11 cellular contexts compared by ENCODE assay signal in genomic region chr7:56083150-56083785, GRCh38. TPM values are rescaled to one million over a fixed set of nuclear protein-coding genes. Genes with fewer than 3 reads are reported as not detected.
DNase-seq lines count a peak whose midpoint lies in the region; ATAC-seq and TF ChIP-seq lines count a peak whose summit lies in the region.
"Had no signal": no experiment of that assay in that cellular context is flagged by ENCODE, and none has a peak within 500 bp of the region (broad histone marks: within the 10 kb centered on the region; RNA-seq: fewer than 3 reads in every experiment).

No MANE protein-coding gene starts in this region.

- H3K36me3 ChIP-seq in trophoblast cell (ENCODE audit: control insufficient read depth in 1 of 2, insufficient read depth in 2 of 2, low read length in 2 of 2), result peaks cover 24 to 30% of the 10 kb centered on the region in 2 experiments
- no peaks in the 10 kb centered on the region for H3K36me3 ChIP-seq in transverse colon

- ATAC-seq in HG02642 (IDR thresholded peaks at IDR 0.05; ENCODE audit: poor library complexity, unreplicated experiment), result no peak
- ATAC-seq in effector memory CD8-positive, alpha-beta T cell (replicated peaks), result no peak

- H3K14ac ChIP-seq in trophoblast cell (ENCODE audit: low read length), result no peak overlapping the region

- no peak for TF ChIP-seq POLR2A in transverse colon (IDR thresholded peaks at IDR 0.05)

- H3K4ac ChIP-seq in trophoblast cell (ENCODE audit: low read depth, low read length), result no peak overlapping the region

- intact Hi-C loops in transverse colon (cut with DNase I; ENCODE audit: low total_unique reads), result no loop called here

- no peak overlapping the region for H4K8ac ChIP-seq in trophoblast cell (ENCODE audit: low read depth, low read length)

- no peaks in the 10 kb centered on the region for H3K79me2 ChIP-seq in trophoblast cell (ENCODE audit: control insufficient read depth, insufficient read depth, low read length, poor library complexity)

- H2BK120ac ChIP-seq in trophoblast cell (ENCODE audit: insufficient read depth, low read length, poor library complexity), result no peak overlapping the region

- no peak for TF ChIP-seq EP300 in transverse colon (IDR thresholded peaks at IDR 0.05; ENCODE audit: low read depth)

- no peak overlapping the region for H2AK5ac ChIP-seq in trophoblast cell (ENCODE audit: low read length)

- H4K12ac ChIP-seq in trophoblast cell (ENCODE audit: low read depth, low read length), result peak overlapping the region; percentile 36

- H3K9me3 ChIP-seq in trophoblast cell (ENCODE audit: insufficient read depth, low read depth, low read length), result no peaks in the 10 kb centered on the region
- H3K9me3 ChIP-seq in transverse colon, result no peaks in the 10 kb centered on the region

- no CpG with 5 or more reads among the region's 13 CpGs for WGBS in trophoblast cell (ENCODE audit: extremely low coverage, insufficient coverage, insufficient read length)
- 60% methylated on average over 13 of the region's 13 CpGs; no CpG with 5 or more reads in 1 of the 2 donors for WGBS in transverse colon (ENCODE audit: low coverage in 1 of 2), 2 donors

- H3K9me3 Mint-ChIP-seq in effector memory CD8-positive, alpha-beta T cell, result no peaks in the 10 kb centered on the region

- H3K4me1 ChIP-seq in trophoblast cell (ENCODE audit: control insufficient read depth in 1 of 2, insufficient read depth in 2 of 2, low read length in 2 of 2), result no peaks in the 10 kb centered on the region
- H3K4me1 ChIP-seq in transverse colon, result peaks cover 6 to 20% (median 10%) of the 10 kb centered on the region in 4 donors

- no peak overlapping the region for H3K27ac Mint-ChIP-seq in effector memory CD8-positive, alpha-beta T cell

- peaks cover 31% of the 10 kb centered on the region for H3K36me3 Mint-ChIP-seq in effector memory CD8-positive, alpha-beta T cell (ENCODE audit: insufficient read depth)

- H2AFZ ChIP-seq in trophoblast cell (ENCODE audit: insufficient read depth, low read length, poor library complexity), result no peak overlapping the region

- no peak overlapping the region for H3K27ac ChIP-seq in trophoblast cell (ENCODE audit: low read depth, low read length)
- H3K27ac ChIP-seq in transverse colon, result peak overlapping the region in 1 of 4 donors; percentile 48
- H3K27ac ChIP-seq: C4-2B had no signal

- H3K27me3 Mint-ChIP-seq in effector memory CD8-positive, alpha-beta T cell, result no peaks in the 10 kb centered on the region

- no peak for TF ChIP-seq CTCF in fibroblast of pulmonary artery (IDR thresholded peaks at IDR 0.05; ENCODE audit: low read length, missing control alignments)
- TF ChIP-seq CTCF in transverse colon (IDR thresholded peaks at IDR 0.05), result no peak

- H3K27me3 ChIP-seq in trophoblast cell (ENCODE audit: insufficient read depth, low read length), result no peaks in the 10 kb centered on the region
- no peaks in the 10 kb centered on the region for H3K27me3 ChIP-seq in transverse colon

- in situ Hi-C loops in transverse colon (cut with MboI; ENCODE audit: low pct_ligation_motif_present in 1 of 4, low pct_unique_long_range_greater_than_20kb in 1 of 4, low sequenced_read_pairs in 3 of 4), result no loop called here

- H3K4me1 Mint-ChIP-seq in effector memory CD8-positive, alpha-beta T cell (ENCODE audit: low read depth in 2 of 2), result no peaks in the 10 kb centered on the region

- H4K91ac ChIP-seq in trophoblast cell (ENCODE audit: low read depth, low read length), result no peak overlapping the region

- no peak overlapping the region for H3K23ac ChIP-seq in trophoblast cell (ENCODE audit: low read length)

- peak; percentile 62 for DNase-seq in DMS79 (lab: John Stamatoyannopoulos, UW)
- peak; percentile 45 for DNase-seq in NCI-H446 treated with DMSO at 0.1 percent for 48 hours (lab: John Stamatoyannopoulos, UW)
- DNase-seq in fibroblast of pulmonary artery (ENCODE audit: low read depth), result peak; percentile 7
- no peak for DNase-seq in trophoblast cell
- no peak for DNase-seq in OCI-M2 (lab: John Stamatoyannopoulos, UW; ENCODE audit: unreplicated experiment)
- no peak for DNase-seq in effector memory CD8-positive, alpha-beta T cell
- DNase-seq in transverse colon, result no peak
- DNase-seq: cortex of kidney, GOT3 had no signal

- no peak overlapping the region for H3K4me3 Mint-ChIP-seq in effector memory CD8-positive, alpha-beta T cell

- no peak overlapping the region for H2BK5ac ChIP-seq in trophoblast cell (ENCODE audit: low read depth, low read length, poor library complexity)

- H3K18ac ChIP-seq in trophoblast cell (ENCODE audit: low read length), result no peak overlapping the region

- H3K4me3 ChIP-seq in fibroblast of pulmonary artery (replicated peaks; ENCODE audit: low read depth, low read length) (no peak overlapping the region), trophoblast cell (ENCODE audit: low read depth, low read length) (no peak overlapping the region), transverse colon (no peak overlapping the region)

- H2BK12ac ChIP-seq in trophoblast cell (ENCODE audit: low read length), result no peak overlapping the region

- H3K4me2 ChIP-seq in trophoblast cell (ENCODE audit: low read length), result no peak overlapping the region

- H3K9ac ChIP-seq in trophoblast cell (ENCODE audit: low read length), result no peak overlapping the region

- no peaks in the 10 kb centered on the region for H3K79me1 ChIP-seq in trophoblast cell (ENCODE audit: low read length)

RNA-seq across cellular contexts. Expression of gene PHKG1, which starts 9.5 kb away (rescaled TPM):
- 0.06 and 0.07 TPM in 2 replicates for polyA plus RNA-seq in trophoblast cell (2013)
- total RNA-seq in transverse colon, result 1 to 10 TPM in 3 of 4 donors, not detected in 1; 1.2 to 9.7 (median 1.6) TPM

RNA-seq across cellular contexts. Expression of gene SUMF2, which starts 19.2 kb away (rescaled TPM):
- polyA plus RNA-seq in trophoblast cell (2013), result 57.1 and 59.3 TPM in 2 replicates
- 100 to 1,000 TPM in 3 of 4 donors, 10 to 100 TPM in 1; 93.4 to 481 (median 127) TPM for total RNA-seq in transverse colon

RNA-seq across cellular contexts. Expression of gene CHCHD2, which starts 23.0 kb away (rescaled TPM):
- polyA plus RNA-seq in trophoblast cell (2013), result 118 and 119 TPM in 2 replicates
- total RNA-seq in transverse colon, result 100 to 1,000 TPM in 3 of 4 donors, 10 to 100 TPM in 1; 99.9 to 395 (median 254) TPM

RNA-seq across cellular contexts. Expression of gene CCT6A, which starts 31.7 kb away (rescaled TPM):
- polyA plus RNA-seq in trophoblast cell (2013), result 211 and 221 TPM in 2 replicates
- total RNA-seq in transverse colon, result 10 to 100 TPM; 47.9 to 92.9 (median 70.9) TPM

RNA-seq across cellular contexts. Expression of gene PSPH, which starts 32.0 kb away (rescaled TPM):
- polyA plus RNA-seq in trophoblast cell (2013), result 9.9 and 10.7 TPM in 2 replicates
- total RNA-seq in transverse colon, result 10 to 100 TPM in 2 of 4 donors, 1 to 10 TPM in 2; 8.9 to 15.1 (median 10.0) TPM

Comparison
In these comparisons a context has a peak if more than half of its experiments do, and no peak if none do; other contexts are left out.
1. DNase-seq: peak in DMS79 (single experiment), NCI-H446 treated with DMSO at 0.1 percent for 48 hours (single experiment) and fibroblast of pulmonary artery (single experiment); none in trophoblast cell (0 of 2), OCI-M2 (single experiment), effector memory CD8-positive, alpha-beta T cell (0 of 3) and transverse colon (single experiment).